Comparison of ENCODE assay signal across 12 cellular contexts in the genomic region with DNA sequence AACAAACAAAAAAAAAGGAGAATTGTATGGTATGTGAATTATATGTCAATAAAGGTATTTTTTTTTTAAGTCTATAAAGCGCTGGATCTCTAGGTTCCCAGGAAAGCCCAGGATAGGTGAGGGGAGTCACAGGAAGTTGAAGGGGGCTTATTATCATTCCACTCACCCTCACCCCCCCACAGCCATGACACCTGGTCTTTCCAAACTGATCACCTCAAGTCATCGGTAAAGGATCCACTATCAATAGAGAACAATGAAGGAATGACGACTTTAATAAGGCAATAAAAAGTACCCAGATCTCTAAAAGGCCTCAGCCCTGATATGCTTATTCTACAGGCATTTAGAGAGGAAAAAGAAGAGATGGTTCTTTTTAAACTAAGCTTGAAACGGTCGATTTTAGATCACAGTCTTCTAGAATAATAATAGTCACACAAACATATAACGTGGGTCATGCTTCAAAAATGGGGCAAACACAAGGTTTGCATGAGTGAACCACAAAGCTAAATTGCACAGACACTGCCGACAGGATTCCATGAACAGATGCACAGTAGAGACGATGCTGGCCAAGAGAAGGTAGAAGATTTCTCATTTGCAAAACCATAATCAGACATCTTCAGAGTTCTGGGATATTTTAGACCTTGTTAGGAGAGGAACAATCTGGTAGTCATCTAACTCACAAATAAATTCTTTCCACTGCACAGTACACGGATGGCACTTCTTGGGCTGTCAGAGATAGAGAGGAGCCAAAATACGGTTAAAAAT. TPM values are rescaled to one million over a fixed set of nuclear protein-coding genes. Genes with fewer than 3 reads are reported as not detected.
DNase-seq lines count a peak whose midpoint lies in the region; ATAC-seq and TF ChIP-seq lines count a peak whose summit lies in the region.
"Had no signal": no experiment of that assay in that cellular context is flagged by ENCODE, and none has a peak within 500 bp of the region (broad histone marks: within the 10 kb centered on the region; RNA-seq: fewer than 3 reads in every experiment).

No MANE protein-coding gene starts in this region.

- no peak overlapping the region for H3K4me3 Mint-ChIP-seq in activated T-cell treated with anti-CD3 and anti-CD28 coated beads, Interleukin-2, amount 50 U/mL, for 4 hours

- no peaks in the 10 kb centered on the region for H4K20me1 ChIP-seq in PC-3 (ENCODE audit: low read length)

- H2AFZ ChIP-seq in PC-3 (ENCODE audit: low read length), result no peak overlapping the region

- no TSS peak for BruUV-seq in PC-3 (replicated peaks; lab: Mats Ljungman, UMichigan)

- H3K36me3 Mint-ChIP-seq in activated T-cell treated with anti-CD3 and anti-CD28 coated beads, Interleukin-2, amount 50 U/mL, for 4 hours (ENCODE audit: insufficient read depth), result peaks cover 20% of the 10 kb centered on the region

- no peaks in the 10 kb centered on the region for H3F3A ChIP-seq in PC-3 (ENCODE audit: low read length, unreplicated experiment)

- WGBS in thyroid gland, 2 donors, result 86 to 90% methylated on average over 10 of the region's 10 CpGs

- H3K4me2 ChIP-seq in PC-3 (ENCODE audit: low read length), result 0 out of 2 replicates have a peak overlapping the region, but pooled peaks have one; percentile 23

- no peaks in the 10 kb centered on the region for H3K9me3 Mint-ChIP-seq in activated T-cell treated with anti-CD3 and anti-CD28 coated beads, Interleukin-2, amount 50 U/mL, for 4 hours

- TF ChIP-seq POLR2A in thyroid gland (IDR thresholded peaks at IDR 0.05), result no peak

- TF ChIP-seq CTCF in PC-3 (conservative IDR thresholded peaks at IDR 0.05; ENCODE audit: low read depth, low read length) (no peak), thyroid gland (IDR thresholded peaks at IDR 0.05) (no peak)

- H3K27me3 ChIP-seq in PC-3 (ENCODE audit: low read length) (no peaks in the 10 kb centered on the region), duodenal mucosa (ENCODE audit: control insufficient read depth in 1 of 2, insufficient read depth in 2 of 2, low read length in 2 of 2) (no peaks in the 10 kb centered on the region), mucosa of stomach (ENCODE audit: control insufficient read depth, insufficient read depth, low read length) (no peaks in the 10 kb centered on the region), thyroid gland (no peaks in the 10 kb centered on the region)

- intact Hi-C loops in PC-3 (cut with micrococcal nuclease), result loop anchor here (2.0 kb wide), 1 partner anchor 31 kb away; no protein-coding TSS in a partner anchor
- intact Hi-C loops in thyroid gland (cut with DNase I), result no loop called here

- no peaks in the 10 kb centered on the region for H3K27me3 Mint-ChIP-seq in activated T-cell treated with anti-CD3 and anti-CD28 coated beads, Interleukin-2, amount 50 U/mL, for 4 hours (ENCODE audit: low read depth)

- no peak overlapping the region for H3K4me3 ChIP-seq in PC-3 (ENCODE audit: low read length)
- no peak overlapping the region for H3K4me3 ChIP-seq in duodenal mucosa (ENCODE audit: low read depth in 1 of 2, low read length in 2 of 2)
- no peak overlapping the region for H3K4me3 ChIP-seq in mucosa of stomach (ENCODE audit: low read length)
- H3K4me3 ChIP-seq in thyroid gland (replicated peaks in 1 of 3), result no peak overlapping the region

- H3K4me1 ChIP-seq in PC-3 (ENCODE audit: insufficient read depth, low read length) (peaks cover 45% of the 10 kb centered on the region), duodenal mucosa (ENCODE audit: control insufficient read depth in 1 of 2, insufficient read depth in 2 of 2, low read length in 2 of 2) (peaks cover 34 to 46% of the 10 kb centered on the region in 2 donors), mucosa of stomach (ENCODE audit: control insufficient read depth, insufficient read depth, low read length) (peaks cover 40% of the 10 kb centered on the region), thyroid gland (peaks cover 0 to 28% of the 10 kb centered on the region in 2 donors)

- ATAC-seq in PC-3 (no peak), HG03045 (IDR thresholded peaks at IDR 0.05; ENCODE audit: unreplicated experiment) (no peak)
- no peak for ATAC-seq in activated T-cell treated with anti-CD3 and anti-CD28 coated beads, Interleukin-2, amount 50 U/mL, for 4 hours

- peaks cover 43% of the 10 kb centered on the region for H3K4me1 Mint-ChIP-seq in activated T-cell treated with anti-CD3 and anti-CD28 coated beads, Interleukin-2, amount 50 U/mL, for 4 hours (ENCODE audit: low read depth)

- no peak for DNase-seq in PC-3
- DNase-seq in thyroid gland, result no peak
- no peak for DNase-seq in activated T-cell treated with anti-CD3 and anti-CD28 coated beads, Interleukin-2, amount 50 U/mL, for 4 hours
- DNase-seq in HCEC 1CT, result no peak
- no peak for DNase-seq in GDM1 (lab: John Stamatoyannopoulos, UW)
- DNase-seq: effector CD8-positive, alpha-beta T cell; mesendoderm; NCI-H1105; SHP77 treated with DMSO at 0.1 percent for 48 hours had no signal

- CTCF ChIA-PET in PC-3 (lab: Charles Lee), result no interaction called here

- peak overlapping the region; percentile 71 for H3K27ac ChIP-seq in PC-3 (ENCODE audit: low read length)
- H3K27ac ChIP-seq in duodenal mucosa (ENCODE audit: low read depth, low read length), result no peak overlapping the region
- peak overlapping the region; percentile 37 to 69 (median 66) for H3K27ac ChIP-seq in thyroid gland

- H3K9me3 ChIP-seq in PC-3 (ENCODE audit: low read length), result no peaks in the 10 kb centered on the region
- H3K9me3 ChIP-seq in duodenal mucosa (ENCODE audit: control insufficient read depth in 1 of 2, low read length in 2 of 2), result no peaks in the 10 kb centered on the region
- H3K9me3 ChIP-seq in mucosa of stomach (ENCODE audit: control insufficient read depth, low read length), result no peaks in the 10 kb centered on the region
- no peaks in the 10 kb centered on the region for H3K9me3 ChIP-seq in thyroid gland

- H3K36me3 ChIP-seq in PC-3 (ENCODE audit: low read depth, low read length) (no peaks in the 10 kb centered on the region), duodenal mucosa (ENCODE audit: control insufficient read depth in 1 of 2, insufficient read depth in 2 of 2, low read length in 2 of 2) (peaks cover 4 to 16% of the 10 kb centered on the region in 2 donors), mucosa of stomach (ENCODE audit: control insufficient read depth, insufficient read depth, low read length) (peaks cover 5% of the 10 kb centered on the region), thyroid gland (no peaks in the 10 kb centered on the region)

- no peaks in the 10 kb centered on the region for H3K9me2 ChIP-seq in PC-3 (replicated peaks; ENCODE audit: low read length)

- H3K79me2 ChIP-seq in PC-3 (ENCODE audit: low read length), result peaks cover 66% of the 10 kb centered on the region

- H3K9ac ChIP-seq in PC-3 (ENCODE audit: low read length) (no peak overlapping the region), duodenal mucosa (ENCODE audit: low read depth in 1 of 2, low read length in 2 of 2) (peak overlapping the region; percentile 10 to 22), mucosa of stomach (ENCODE audit: low read length) (peak overlapping the region; percentile 16)

- POLR2A ChIA-PET in PC-3 (lab: Charles Lee; ENCODE audit: unreplicated experiment), result no interaction called here

RNA-seq across cellular contexts. Expression of gene ZMYND8, which starts 21.1 kb away (rescaled TPM):
- total RNA-seq in PC-3 (2014; rRNA removed), result 11.6 and 12.8 TPM in 2 replicates
- total RNA-seq in thyroid gland, result 10 to 100 TPM; 29.7 to 42.4 (median 30.9) TPM
- 10 to 100 TPM; 15.6 to 18.7 (median 17.5) TPM for total RNA-seq in activated T-cell treated with anti-CD3 and anti-CD28 coated beads, Interleukin-2, amount 50 U/mL, for 4 hours
